ENCODE assay signal across 8 cellular contexts in genomic region chrX:120559799-120560198, GRCh38. TPM values are rescaled to one million over a fixed set of nuclear protein-coding genes. Genes with fewer than 3 reads are reported as not detected.
DNase-seq lines count a peak whose midpoint lies in the region; ATAC-seq and TF ChIP-seq lines count a peak whose summit lies in the region.

No MANE protein-coding gene starts in this region.

- TF ChIP-seq CTCF in AG10803 (conservative IDR thresholded peaks at IDR 0.05; ENCODE audit: low read length) (no peak), fibroblast of lung (conservative IDR thresholded peaks at IDR 0.05 in 1 of 2, IDR thresholded peaks at IDR 0.05 in 1 of 2; ENCODE audit: low read depth in 1 of 2, low read length in 2 of 2) (no peak), retinal pigment epithelial cell (conservative IDR thresholded peaks at IDR 0.05; ENCODE audit: low read depth, low read length) (no peak)

- ATAC-seq in GM21381 (IDR thresholded peaks at IDR 0.05; ENCODE audit: unreplicated experiment) (no peak), left colon (no peak)

- intact Hi-C loops in left colon (cut with DNase I, micrococcal nuclease), result no loop called here

- H2AFZ ChIP-seq in GM23248, result peak overlapping the region; percentile 5; the same call in 1 of the 2 replicates
- no peak overlapping the region for H2AFZ ChIP-seq in fibroblast of lung (ENCODE audit: low read length)

- in situ Hi-C loops in GM23248 (cut with MboI), result no loop called here

- H3K4me3 ChIP-seq in AG10803 (ENCODE audit: low read length) (peak overlapping the region; percentile 86), GM23248 (peak overlapping the region; percentile 99), fibroblast of lung (replicated peaks in 1 of 4; ENCODE audit: control extremely low read depth in 1 of 4, insufficient read depth in 1 of 4, low read depth in 3 of 4, low read length in 4 of 4) (peak overlapping the region; percentile 64 to 83 (median 76)), retinal pigment epithelial cell (ENCODE audit: low read length) (peak overlapping the region; percentile 77)

- DNase-seq in AG10803 (ENCODE audit: low read depth), result no peak
- DNase-seq in GM23248, result peak; percentile 21
- peak; percentile 11 for DNase-seq in SW480 (ENCODE audit: low spot score)
- DNase-seq in fibroblast of lung (ENCODE audit: low read depth in 2 of 2), result peak in 1 of 2 donors; percentile 1
- DNase-seq in retinal pigment epithelial cell (ENCODE audit: low read depth), result no peak
- no peak for DNase-seq in Ammon's horn (ENCODE audit: low spot score)
- DNase-seq in left colon, result no peak

- WGBS in GM23248 (ENCODE audit: low coverage in 1 of 2, low lambda C conversion rate in 2 of 2, missing lambda C conversion rate in 2 of 2), 2 experiments, result 2 to 3% methylated on average over 8 of the region's 8 CpGs

- H4K20me1 ChIP-seq in GM23248 (ENCODE audit: insufficient read depth), result no peaks in the 10 kb centered on the region
- H4K20me1 ChIP-seq in fibroblast of lung (ENCODE audit: control insufficient read depth, extremely low read depth, insufficient read depth, low read length), result no peaks in the 10 kb centered on the region

- H3K9me3 ChIP-seq in GM23248 (ENCODE audit: low read depth) (no peaks in the 10 kb centered on the region), fibroblast of lung (ENCODE audit: control insufficient read depth, insufficient read depth, low read depth, low read length) (no peaks in the 10 kb centered on the region)

- H3K27me3 ChIP-seq in GM23248 (replicated peaks; ENCODE audit: insufficient read depth), result no peaks in the 10 kb centered on the region
- no peaks in the 10 kb centered on the region for H3K27me3 ChIP-seq in fibroblast of lung (ENCODE audit: control insufficient read depth, insufficient read depth, low read length)

- H3K36me3 ChIP-seq in GM23248 (ENCODE audit: low read depth) (peaks cover 25% of the 10 kb centered on the region), fibroblast of lung (ENCODE audit: control insufficient read depth, insufficient read depth, low read length) (no peaks in the 10 kb centered on the region)

- peak overlapping the region; percentile 99 for H3K27ac ChIP-seq in GM23248
- peak overlapping the region; percentile 89 for H3K27ac ChIP-seq in fibroblast of lung (ENCODE audit: insufficient read depth, low read length)

- peaks cover 66% of the 10 kb centered on the region for H3K79me2 ChIP-seq in GM23248 (ENCODE audit: insufficient read depth)
- peaks cover 39% of the 10 kb centered on the region for H3K79me2 ChIP-seq in fibroblast of lung (ENCODE audit: control insufficient read depth, insufficient read depth, low read length)

- H3K4me1 ChIP-seq in GM23248 (ENCODE audit: insufficient read depth) (peaks cover 25% of the 10 kb centered on the region), fibroblast of lung (ENCODE audit: control insufficient read depth, extremely low read depth, insufficient read depth, low read length) (no peaks in the 10 kb centered on the region)

- no peaks in the 10 kb centered on the region for H3K9me2 ChIP-seq in GM23248 (ENCODE audit: insufficient read depth)

- H3K9ac ChIP-seq in GM23248 (peak overlapping the region; percentile 99), fibroblast of lung (ENCODE audit: insufficient read depth, low read length) (peak overlapping the region; percentile 51)

- H3K4me2 ChIP-seq in GM23248 (ENCODE audit: unreplicated experiment) (peak overlapping the region; percentile 91), fibroblast of lung (ENCODE audit: extremely low read depth, insufficient read depth, low read length) (peak overlapping the region; percentile 54)

- peaks cover 31% of the 10 kb centered on the region; the same call in 1 of the 2 replicates for H3F3A ChIP-seq in GM23248 (ENCODE audit: insufficient read depth)

RNA-seq across cellular contexts. Expression of gene CUL4B, which starts 1.0 kb away (rescaled TPM):
- total RNA-seq in GM23248 (2014; rRNA removed; shearing (Covaris generic)), result 158 and 169 TPM in 2 replicates
- polyA plus RNA-seq in GM23248 (2016; fragmentation: Nextera tagmentation; extraction: Ambion mirVana), result 153 and 158 TPM in 2 replicates
- total RNA-seq in fibroblast of lung, result 32.4 and 39.3 TPM in 2 replicates
- polyA plus RNA-seq in fibroblast of lung, result 50.7 and 57.0 TPM in 2 replicates
- polyA plus RNA-seq in fibroblast of lung (2012), result 37.2 and 41.4 TPM in 2 replicates
- polyA minus RNA-seq in fibroblast of lung (ENCODE audit: low replicate concordance), result 89.3 and 128 TPM in 2 replicates
- total RNA-seq in left colon, result 10 to 100 TPM; 26.0 to 33.8 TPM

RNA-seq across cellular contexts. Expression of gene MCTS1, which starts 44.1 kb away (rescaled TPM):
- 41.2 and 54.9 TPM in 2 replicates for total RNA-seq in GM23248 (2014; rRNA removed; shearing (Covaris generic))
- polyA plus RNA-seq in GM23248 (2016; fragmentation: Nextera tagmentation; extraction: Ambion mirVana) (106 and 113 TPM in 2 replicates), fibroblast of lung (63.1 and 72.1 TPM in 2 replicates)
- total RNA-seq in fibroblast of lung (24.9 and 27.6 TPM in 2 replicates), left colon (10 to 100 TPM; 31.5 to 35.1 TPM)
- 79.8 and 91.6 TPM in 2 replicates for polyA plus RNA-seq in fibroblast of lung (2012)
- 0.82 and 4.9 TPM in 2 replicates for polyA minus RNA-seq in fibroblast of lung (ENCODE audit: low replicate concordance)

Comparison
In these comparisons a context has a peak if more than half of its experiments do, and no peak if none do; other contexts are left out.
1. DNase-seq: peak in GM23248 (single experiment) and SW480 (single experiment); none in AG10803 (single experiment), retinal pigment epithelial cell (single experiment), Ammon's horn (single experiment) and left colon (0 of 2).
2. Peak in every context shown above with its lines, with median percentiles within 50 percentile points of each other: H3K4me3 ChIP-seq.